8 cellular contexts compared by ENCODE assay signal in the genomic region with DNA sequence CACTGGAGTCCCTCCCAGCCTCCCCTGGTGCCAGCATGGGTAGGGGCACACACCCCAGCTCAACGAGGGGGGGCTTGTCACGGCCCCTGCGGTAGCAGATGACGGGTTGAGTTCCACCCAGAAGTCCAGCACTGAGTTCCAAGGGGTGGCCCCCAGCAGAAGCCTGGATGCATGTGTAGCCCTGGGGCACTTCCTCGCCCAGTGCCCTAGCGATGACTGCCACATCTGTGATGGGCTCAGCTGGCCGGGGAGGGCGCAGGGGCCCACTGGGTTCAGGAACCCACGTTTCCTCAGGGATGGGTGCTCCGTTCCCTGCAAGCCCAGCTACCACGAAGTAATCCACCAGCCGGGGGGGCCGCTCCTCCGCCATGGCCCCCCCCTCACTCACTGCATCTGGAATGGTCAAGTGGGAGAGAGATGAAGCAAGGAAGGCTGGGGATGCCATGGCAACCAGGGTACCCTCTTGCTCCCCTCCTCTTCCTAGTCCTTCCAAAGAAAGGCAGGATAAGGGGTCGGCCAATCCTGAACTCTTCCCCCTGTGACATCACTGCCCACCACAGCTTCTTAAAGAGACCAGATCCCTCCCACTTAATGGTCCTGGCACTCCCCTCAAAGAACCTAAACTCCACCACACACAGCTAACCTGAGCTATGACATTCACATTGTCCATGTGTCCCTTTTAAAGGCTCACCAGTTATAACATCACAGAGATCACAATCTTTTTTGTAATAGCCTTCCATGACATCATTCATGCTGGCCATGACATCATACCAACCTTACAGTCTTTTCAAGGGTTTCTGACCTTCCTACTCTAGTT. TPM values are rescaled to one million over a fixed set of nuclear protein-coding genes. Genes with fewer than 3 reads are reported as not detected.
A peak's percentile ranks its signal among the peaks of the same experiment; 100 is the strongest.
DNase-seq lines count a peak whose midpoint lies in the region; ATAC-seq, FAIRE-seq and TF ChIP-seq lines count a peak whose summit lies in the region.

No MANE protein-coding gene starts in this region.

- no peak for TF ChIP-seq EP300 in A549 (IDR thresholded peaks at IDR 0.05)

- H3K4me1 Mint-ChIP-seq in HFFc6 (ENCODE audit: low read depth) = peaks cover 21% of the 10 kb centered on the region

- H3K9me3 Mint-ChIP-seq in HFFc6 = no peaks in the 10 kb centered on the region

- H3K4me2 ChIP-seq in A549 = peak overlapping the region; percentile 89; the same call in 2 of the 3 replicates

- TF ChIP-seq POLR2A in A549 (IDR thresholded peaks at IDR 0.05; ENCODE audit: low read length) = no peak

- H3K36me3 Mint-ChIP-seq in HFFc6 (ENCODE audit: low read depth) = peaks cover 16% of the 10 kb centered on the region

- no peaks in the 10 kb centered on the region for H3K9me3 ChIP-seq in A549
- no peaks in the 10 kb centered on the region for H3K9me3 ChIP-seq in ascending aorta
- H3K9me3 ChIP-seq in mucosa of stomach (ENCODE audit: control insufficient read depth, low read length) = no peaks in the 10 kb centered on the region
- H3K9me3 ChIP-seq in MG63 = no peaks in the 10 kb centered on the region

- H3K9ac ChIP-seq in mucosa of stomach (ENCODE audit: low read length) = peak overlapping the region; percentile 92

- ATAC-seq in A549 (no peak), GM21367 (IDR thresholded peaks at IDR 0.05; ENCODE audit: unreplicated experiment) (no peak), GM21576 (IDR thresholded peaks at IDR 0.05; ENCODE audit: unreplicated experiment) (no peak)

- peak overlapping the region; percentile 81 for H3K27ac Mint-ChIP-seq in HFFc6

- POLR2A ChIA-PET in A549 (lab: Yijun Ruan, JAX) = interaction anchor here (1.7 kb wide), 1 partner anchor 22 kb away, joined by 7 read pairs; a partner anchor contains a TSS

- peaks cover 4% of the 10 kb centered on the region for H3K27me3 Mint-ChIP-seq in HFFc6 (ENCODE audit: insufficient read depth)

- intact Hi-C loops in ascending aorta (cut with DNase I) = no loop called here

- peaks cover 16% of the 10 kb centered on the region for H3K4me1 ChIP-seq in A549
- peaks cover 4 to 9% of the 10 kb centered on the region in 2 donors for H3K4me1 ChIP-seq in ascending aorta
- peaks cover 19% of the 10 kb centered on the region for H3K4me1 ChIP-seq in mucosa of stomach (ENCODE audit: control insufficient read depth, insufficient read depth, low read length)

- TF ChIP-seq CTCF in A549 (IDR thresholded peaks at IDR 0.05) = no peak
- TF ChIP-seq CTCF in HFFc6 (IDR thresholded peaks at IDR 0.05) = no peak
- TF ChIP-seq CTCF in ascending aorta (IDR thresholded peaks at IDR 0.05) = no peak

- peak overlapping the region in 1 of 2 experiments; percentile 99; a peak in 3 of 6 replicates for H3K27ac ChIP-seq in A549
- peak overlapping the region; percentile 89 to 98 for H3K27ac ChIP-seq in ascending aorta

- CTCF ChIA-PET in A549 (lab: Yijun Ruan, JAX) = interaction anchor here (0.6 to 5.8 kb wide), 12 partner anchors 9 to 435 kb away, joined by 3 to 75 read pairs (median 5); a partner anchor contains a TSS

- no peak for TF ChIP-seq RAD21 in A549 (conservative IDR thresholded peaks at IDR 0.05 in 1 of 2, IDR thresholded peaks at IDR 0.05 in 1 of 2)

- H3K4me3 ChIP-seq in A549 = no peak overlapping the region
- H3K4me3 ChIP-seq in ascending aorta = peak overlapping the region in 1 of 2 donors; percentile 93
- H3K4me3 ChIP-seq in mucosa of stomach (ENCODE audit: low read length) = no peak overlapping the region
- H3K4me3 ChIP-seq in MG63 = no peak overlapping the region

- DNase-seq in A549 (ENCODE audit: low read depth in 1 of 2, low spot score in 1 of 2) = no peak
- no peak for DNase-seq in HFFc6
- no peak for DNase-seq in ascending aorta (ENCODE audit: low spot score in 2 of 2)
- no peak for DNase-seq in MG63
- no peak for DNase-seq in foreskin melanocyte

- FAIRE-seq in A549 (lab: Jason Lieb, UNC) = no peak

- H3K27me3 ChIP-seq in ascending aorta = no peaks in the 10 kb centered on the region
- no peaks in the 10 kb centered on the region for H3K27me3 ChIP-seq in mucosa of stomach (ENCODE audit: control insufficient read depth, insufficient read depth, low read length)
- H3K27me3 ChIP-seq in MG63 = no peaks in the 10 kb centered on the region

- peak overlapping the region; percentile 90; the same call in 1 of the 2 replicates for H3K4me3 Mint-ChIP-seq in HFFc6

- 88% methylated on average over 14 of the region's 15 CpGs for WGBS in A549 (ENCODE audit: missing lambda C conversion rate)

- H3K36me3 ChIP-seq in ascending aorta (peaks cover 51 to 52% of the 10 kb centered on the region in 2 donors), mucosa of stomach (ENCODE audit: control insufficient read depth, insufficient read depth, low read length) (peaks cover 8% of the 10 kb centered on the region), MG63 (peaks cover 50% of the 10 kb centered on the region)

TF ChIP-seq in A549, 52 proteins besides CTCF, POLR2A, EP300 and RAD21:
- TF ChIP-seq HEYL (CRISPR knock-in tag; IDR thresholded peaks at IDR 0.05) (no peak), RARB (CRISPR knock-in tag; IDR thresholded peaks at IDR 0.05) (no peak), ZSCAN20 (CRISPR knock-in tag; IDR thresholded peaks at IDR 0.05) (no peak)

RNA-seq across cellular contexts. Expression of a gene that starts 2.3 kb away (rescaled TPM):
- polyA plus RNA-seq in A549 (2011; rRNA removed) (18.7 and 24.1 TPM in 2 replicates), A549 (2017; fragmentation: RNase III; extraction: RNeasy Plus Mini Kit Qiagen cat#74134 plus additional on column Dnase treatment) (37.0 to 44.0 TPM (median 43.3 TPM) in 3 replicates)
- 35.9 and 47.7 TPM in 2 replicates for polyA plus RNA-seq in A549 (2012; cell fraction: cytosol; rRNA removed)
- polyA plus RNA-seq in A549 (2012; cell fraction: nucleus; rRNA removed) = 219 and 307 TPM in 2 replicates
- polyA minus RNA-seq in A549 (2011; rRNA and poly(A)+ RNA removed) = 32.5 and 43.4 TPM in 2 replicates
- 10 to 100 TPM; 20.5 to 26.6 (median 23.4) TPM for total RNA-seq in HFFc6 (2021; fragmentation: NEBNext Ultra II Directional; extraction: Animal tissue kit (Norgen Biotek cat#: 25700))
- total RNA-seq in ascending aorta = 80.0 TPM
- 7.7 and 9.3 TPM in 2 replicates for total RNA-seq in MG63 (2014; rRNA removed; shearing (Covaris generic); ENCODE audit: low replicate concordance)

RNA-seq across cellular contexts. Expression of a gene that starts 14.2 kb away (rescaled TPM):
- polyA plus RNA-seq in A549 (2011; rRNA removed) (19.7 and 23.9 TPM in 2 replicates), A549 (2017; fragmentation: RNase III; extraction: RNeasy Plus Mini Kit Qiagen cat#74134 plus additional on column Dnase treatment) (19.1 to 22.3 TPM (median 21.6 TPM) in 3 replicates)
- polyA plus RNA-seq in A549 (2012; cell fraction: cytosol; rRNA removed) = 18.3 and 23.3 TPM in 2 replicates
- polyA plus RNA-seq in A549 (2012; cell fraction: nucleus; rRNA removed) = 48.0 and 61.6 TPM in 2 replicates
- polyA minus RNA-seq in A549 (2011; rRNA and poly(A)+ RNA removed) = 55.1 and 61.7 TPM in 2 replicates
- total RNA-seq in HFFc6 (2021; fragmentation: NEBNext Ultra II Directional; extraction: Animal tissue kit (Norgen Biotek cat#: 25700)) = 10 to 100 TPM; 22.3 to 31.3 (median 29.1) TPM
- total RNA-seq in ascending aorta = 10.1 TPM
- 0.96 and 3.6 TPM in 2 replicates for total RNA-seq in MG63 (2014; rRNA removed; shearing (Covaris generic); ENCODE audit: low replicate concordance)

RNA-seq across cellular contexts. Expression of a gene that starts 19.1 kb away (rescaled TPM):
- polyA plus RNA-seq in A549 (2011; rRNA removed) (80.6 and 90.8 TPM in 2 replicates), A549 (2017; fragmentation: RNase III; extraction: RNeasy Plus Mini Kit Qiagen cat#74134 plus additional on column Dnase treatment) (95.6 to 108 TPM (median 104 TPM) in 3 replicates)
- 87.4 and 122 TPM in 2 replicates for polyA plus RNA-seq in A549 (2012; cell fraction: cytosol; rRNA removed)
- 92.1 and 95.1 TPM in 2 replicates for polyA plus RNA-seq in A549 (2012; cell fraction: nucleus; rRNA removed)
- polyA minus RNA-seq in A549 (2011; rRNA and poly(A)+ RNA removed) = 58.9 and 67.1 TPM in 2 replicates
- 10 to 100 TPM; 88.8 to 95.7 (median 93.0) TPM for total RNA-seq in HFFc6 (2021; fragmentation: NEBNext Ultra II Directional; extraction: Animal tissue kit (Norgen Biotek cat#: 25700))
- 86.3 TPM for total RNA-seq in ascending aorta
- 154 and 223 TPM in 2 replicates for total RNA-seq in MG63 (2014; rRNA removed; shearing (Covaris generic); ENCODE audit: low replicate concordance)

RNA-seq across cellular contexts. Expression of a gene that starts 21.4 kb away (rescaled TPM):
- polyA plus RNA-seq in A549 (2011; rRNA removed) (4.9 and 11.5 TPM in 2 replicates), A549 (2017; fragmentation: RNase III; extraction: RNeasy Plus Mini Kit Qiagen cat#74134 plus additional on column Dnase treatment) (7.2 to 8.9 TPM (median 8.2 TPM) in 3 replicates)
- 3.1 and 4.9 TPM in 2 replicates for polyA plus RNA-seq in A549 (2012; cell fraction: cytosol; rRNA removed)
- 5.6 and 6.4 TPM in 2 replicates for polyA plus RNA-seq in A549 (2012; cell fraction: nucleus; rRNA removed)
- 21.4 and 32.9 TPM in 2 replicates for polyA minus RNA-seq in A549 (2011; rRNA and poly(A)+ RNA removed)
- 10 to 100 TPM; 29.3 to 40.9 (median 38.4) TPM for total RNA-seq in HFFc6 (2021; fragmentation: NEBNext Ultra II Directional; extraction: Animal tissue kit (Norgen Biotek cat#: 25700))
- total RNA-seq in ascending aorta = 9.5 TPM
- 5.9 and 7.4 TPM in 2 replicates for total RNA-seq in MG63 (2014; rRNA removed; shearing (Covaris generic); ENCODE audit: low replicate concordance)

RNA-seq across cellular contexts. Expression of a gene that starts 23.5 kb away (rescaled TPM):
- 14.3 and 18.0 TPM in 2 replicates for polyA plus RNA-seq in A549 (2011; rRNA removed)
- 13.4 and 15.5 TPM in 2 replicates for polyA plus RNA-seq in A549 (2012; cell fraction: cytosol; rRNA removed)
- polyA plus RNA-seq in A549 (2012; cell fraction: nucleus; rRNA removed) = 20.4 and 22.4 TPM in 2 replicates
- 6.5 to 11.7 TPM (median 10.1 TPM) in 3 replicates for polyA plus RNA-seq in A549 (2017; fragmentation: RNase III; extraction: RNeasy Plus Mini Kit Qiagen cat#74134 plus additional on column Dnase treatment)
- 13.2 and 17.2 TPM in 2 replicates for polyA minus RNA-seq in A549 (2011; rRNA and poly(A)+ RNA removed)
- total RNA-seq in HFFc6 (2021; fragmentation: NEBNext Ultra II Directional; extraction: Animal tissue kit (Norgen Biotek cat#: 25700)) = 1 to 10 TPM; 3.6 to 4.6 (median 4.1) TPM
- 6.3 TPM for total RNA-seq in ascending aorta
- total RNA-seq in MG63 (2014; rRNA removed; shearing (Covaris generic); ENCODE audit: low replicate concordance) = 12.8 and 35.3 TPM in 2 replicates
